15 cellular contexts compared by ENCODE assay signal in the genomic region with DNA sequence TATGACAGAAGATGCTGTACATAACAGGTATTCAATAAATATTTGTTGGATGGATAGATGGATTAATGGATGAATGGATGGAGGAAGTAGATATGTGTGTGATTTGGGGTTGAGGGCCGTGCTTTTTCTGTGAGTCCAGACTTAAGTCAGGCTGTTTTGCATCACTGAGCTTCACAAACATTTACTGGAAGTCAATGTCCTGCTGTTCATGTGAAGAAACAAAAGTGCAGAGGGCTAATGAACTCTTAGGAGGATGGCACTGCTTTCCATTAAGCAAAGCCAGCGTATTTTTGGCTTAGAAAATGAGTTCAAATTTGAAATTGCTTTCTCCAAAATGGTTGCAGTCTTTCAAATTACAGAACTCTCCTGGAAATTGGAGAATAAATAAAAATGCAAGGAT.
DNase-seq lines count a peak whose midpoint lies in the region; TF ChIP-seq lines count a peak whose summit lies in the region.
"Had no signal": no experiment of that assay in that cellular context is flagged by ENCODE, and none has a peak within 500 bp of the region (broad histone marks: within the 10 kb centered on the region; RNA-seq: fewer than 3 reads in every experiment).

No MANE protein-coding gene starts in this region.

- CTCF ChIA-PET in activated naive CD4-positive, alpha-beta T cell treated with anti-CD3 and anti-CD28 coated beads for 36 hours (lab: Charles Lee), result no interaction called here

- TF ChIP-seq EP300 in neural cell (conservative IDR thresholded peaks at IDR 0.05; ENCODE audit: poor library complexity, severe bottlenecking) (no peak), esophagus muscularis mucosa (IDR thresholded peaks at IDR 0.05) (no peak)

- H3K4me1 Mint-ChIP-seq in activated naive CD4-positive, alpha-beta T cell treated with anti-CD3 and anti-CD28 coated beads for 36 hours (ENCODE audit: low read depth), result no peaks in the 10 kb centered on the region
- H3K4me1 Mint-ChIP-seq: B cell; CD4-positive, alpha-beta memory T cell had no signal

- no peaks in the 10 kb centered on the region for H3K9me2 ChIP-seq in neural cell (ENCODE audit: insufficient read depth, low read length)

- H3K4me2 ChIP-seq in neural cell (ENCODE audit: low read length), result no peak overlapping the region

- intact Hi-C loops in activated naive CD4-positive, alpha-beta T cell treated with anti-CD3 and anti-CD28 coated beads for 36 hours (cut with micrococcal nuclease), result no loop called here
- intact Hi-C loops in esophagus muscularis mucosa (cut with DNase I), result no loop called here

- H3K4me3 Mint-ChIP-seq in activated naive CD4-positive, alpha-beta T cell treated with anti-CD3 and anti-CD28 coated beads for 36 hours, result no peak overlapping the region
- H3K4me3 Mint-ChIP-seq: B cell; CD4-positive, alpha-beta memory T cell; HFFc6 had no signal

- peaks cover 18% of the 10 kb centered on the region for H3K27me3 Mint-ChIP-seq in activated naive CD4-positive, alpha-beta T cell treated with anti-CD3 and anti-CD28 coated beads for 36 hours (ENCODE audit: low read depth)

- H3K9me3 ChIP-seq in SK-N-MC (ENCODE audit: low read depth, low read length) (0 out of 2 replicates have a peak, but pooled peaks cover 5% of the 10 kb centered on the region), neural cell (ENCODE audit: low read length) (no peaks in the 10 kb centered on the region), esophagus muscularis mucosa (no peaks in the 10 kb centered on the region)

- H3K27me3 ChIP-seq in neural cell (ENCODE audit: insufficient read depth, low read depth, low read length) (no peaks in the 10 kb centered on the region), esophagus muscularis mucosa (no peaks in the 10 kb centered on the region)

- TF ChIP-seq POLR2A in esophagus muscularis mucosa (IDR thresholded peaks at IDR 0.05; ENCODE audit: low read depth), result no peak

- no peaks in the 10 kb centered on the region for H3K9me3 Mint-ChIP-seq in activated naive CD4-positive, alpha-beta T cell treated with anti-CD3 and anti-CD28 coated beads for 36 hours
- H3K9me3 Mint-ChIP-seq: HFFc6 had no signal

- H3K9ac ChIP-seq in SK-N-MC (ENCODE audit: insufficient read length) (no peak overlapping the region), neural cell (ENCODE audit: low read length) (no peak overlapping the region)

- H4K20me1 ChIP-seq in neural cell (ENCODE audit: insufficient read depth), result no peaks in the 10 kb centered on the region

- H3K36me3 Mint-ChIP-seq in activated naive CD4-positive, alpha-beta T cell treated with anti-CD3 and anti-CD28 coated beads for 36 hours (ENCODE audit: low read depth), result no peaks in the 10 kb centered on the region
- H3K36me3 Mint-ChIP-seq: CD4-positive, alpha-beta memory T cell had no signal

- DNase-seq in SK-N-MC (ENCODE audit: low read depth, low spot score) (no peak), epithelial cell of proximal tubule (ENCODE audit: low read depth) (peak; percentile 18), smooth muscle cell of the brain vasculature (ENCODE audit: low read depth, low spot score) (peak; percentile 9), HUDEP-2 (lab: John Stamatoyannopoulos, UW; ENCODE audit: unreplicated experiment in 76 of 76) (no peak), esophagus muscularis mucosa (ENCODE audit: extremely low spot score) (no peak)
- DNase-seq in activated naive CD4-positive, alpha-beta T cell treated with anti-CD3 and anti-CD28 coated beads for 36 hours, result no peak
- DNase-seq: C1 segment of cervical spinal cord; CD4-positive, alpha-beta memory T cell; COR-L47; GF-D8; HCEC 1CT; HFFc6; IMR-90 had no signal

- no peak overlapping the region for H2AFZ ChIP-seq in neural cell (ENCODE audit: low read depth, low read length)

- H3K4me3 ChIP-seq in SK-N-MC (no peak overlapping the region), epithelial cell of proximal tubule (ENCODE audit: low read depth, low read length) (no peak overlapping the region), neural cell (ENCODE audit: low read length) (peak overlapping the region; percentile 21), esophagus muscularis mucosa (no peak overlapping the region)

- H3F3A ChIP-seq in neural cell (ENCODE audit: insufficient read depth, low read length, poor library complexity, severe bottlenecking), result no peaks in the 10 kb centered on the region

- no peaks in the 10 kb centered on the region for H3K36me3 ChIP-seq in SK-N-MC (ENCODE audit: insufficient read depth, low read length)
- no peaks in the 10 kb centered on the region for H3K36me3 ChIP-seq in neural cell (ENCODE audit: insufficient read depth, low read length)
- no peaks in the 10 kb centered on the region for H3K36me3 ChIP-seq in esophagus muscularis mucosa

- peak overlapping the region; percentile 67; the same call in 1 of the 2 replicates for H3K27ac ChIP-seq in SK-N-MC
- peak overlapping the region; percentile 35 for H3K27ac ChIP-seq in neural cell (ENCODE audit: low read length)
- H3K27ac ChIP-seq in esophagus muscularis mucosa (replicated peaks in 1 of 4), result no peak overlapping the region

- H3K79me2 ChIP-seq in neural cell (replicated peaks; ENCODE audit: insufficient read depth, low read length), result no peaks in the 10 kb centered on the region

- 38% methylated on average over 2 of the region's 2 CpGs for WGBS in esophagus muscularis mucosa

- H3K27ac Mint-ChIP-seq in activated naive CD4-positive, alpha-beta T cell treated with anti-CD3 and anti-CD28 coated beads for 36 hours, result no peak overlapping the region
- H3K27ac Mint-ChIP-seq: B cell; CD4-positive, alpha-beta memory T cell; HFFc6 had no signal

- no peak for TF ChIP-seq RAD21 in neural cell (conservative IDR thresholded peaks at IDR 0.05)

- no peaks in the 10 kb centered on the region for H3K4me1 ChIP-seq in esophagus muscularis mucosa

- TF ChIP-seq CTCF in epithelial cell of proximal tubule (conservative IDR thresholded peaks at IDR 0.05; ENCODE audit: low read depth, low read length) (no peak), neural cell (IDR thresholded peaks at IDR 0.05; ENCODE audit: poor library complexity, severe bottlenecking) (no peak), esophagus muscularis mucosa (IDR thresholded peaks at IDR 0.05) (no peak)

TF ChIP-seq in neural cell, 6 proteins besides CTCF, POLR2A, EP300 and RAD21:
- TF ChIP-seq TAF1 (IDR thresholded peaks at IDR 0.05; ENCODE audit: low read depth) (no peak), SMC3 (conservative IDR thresholded peaks at IDR 0.05; ENCODE audit: poor library complexity) (no peak), MXI1 (conservative IDR thresholded peaks at IDR 0.05; ENCODE audit: poor library complexity, severe bottlenecking) (no peak), EZH2 (IDR thresholded peaks at IDR 0.05; ENCODE audit: borderline replicate concordance, insufficient read depth, low read length, poor library complexity, severe bottlenecking) (no peak), POLR2AphosphoS5 (IDR thresholded peaks at IDR 0.05) (no peak)
- TF ChIP-seq, protein P1, sequence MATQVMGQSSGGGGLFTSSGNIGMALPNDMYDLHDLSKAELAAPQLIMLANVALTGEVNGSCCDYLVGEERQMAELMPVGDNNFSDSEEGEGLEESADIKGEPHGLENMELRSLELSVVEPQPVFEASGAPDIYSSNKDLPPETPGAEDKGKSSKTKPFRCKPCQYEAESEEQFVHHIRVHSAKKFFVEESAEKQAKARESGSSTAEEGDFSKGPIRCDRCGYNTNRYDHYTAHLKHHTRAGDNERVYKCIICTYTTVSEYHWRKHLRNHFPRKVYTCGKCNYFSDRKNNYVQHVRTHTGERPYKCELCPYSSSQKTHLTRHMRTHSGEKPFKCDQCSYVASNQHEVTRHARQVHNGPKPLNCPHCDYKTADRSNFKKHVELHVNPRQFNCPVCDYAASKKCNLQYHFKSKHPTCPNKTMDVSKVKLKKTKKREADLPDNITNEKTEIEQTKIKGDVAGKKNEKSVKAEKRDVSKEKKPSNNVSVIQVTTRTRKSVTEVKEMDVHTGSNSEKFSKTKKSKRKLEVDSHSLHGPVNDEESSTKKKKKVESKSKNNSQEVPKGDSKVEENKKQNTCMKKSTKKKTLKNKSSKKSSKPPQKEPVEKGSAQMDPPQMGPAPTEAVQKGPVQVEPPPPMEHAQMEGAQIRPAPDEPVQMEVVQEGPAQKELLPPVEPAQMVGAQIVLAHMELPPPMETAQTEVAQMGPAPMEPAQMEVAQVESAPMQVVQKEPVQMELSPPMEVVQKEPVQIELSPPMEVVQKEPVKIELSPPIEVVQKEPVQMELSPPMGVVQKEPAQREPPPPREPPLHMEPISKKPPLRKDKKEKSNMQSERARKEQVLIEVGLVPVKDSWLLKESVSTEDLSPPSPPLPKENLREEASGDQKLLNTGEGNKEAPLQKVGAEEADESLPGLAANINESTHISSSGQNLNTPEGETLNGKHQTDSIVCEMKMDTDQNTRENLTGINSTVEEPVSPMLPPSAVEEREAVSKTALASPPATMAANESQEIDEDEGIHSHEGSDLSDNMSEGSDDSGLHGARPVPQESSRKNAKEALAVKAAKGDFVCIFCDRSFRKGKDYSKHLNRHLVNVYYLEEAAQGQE (IDR thresholded peaks at IDR 0.05; ENCODE audit: borderline replicate concordance), result no peak

Comparison
In these comparisons a context has a peak if more than half of its experiments do, and no peak if none do; other contexts are left out.
1. DNase-seq: peak in epithelial cell of proximal tubule (single experiment) and smooth muscle cell of the brain vasculature (single experiment); none in SK-N-MC (single experiment), HUDEP-2 (0 of 76), activated naive CD4-positive, alpha-beta T cell treated with anti-CD3 and anti-CD28 coated beads for 36 hours (single experiment) and esophagus muscularis mucosa (single experiment).
2. H3K27ac ChIP-seq: peak in SK-N-MC (single experiment) and neural cell (single experiment); none in esophagus muscularis mucosa (0 of 4).